ENCODE assay signal across 1 cellular context in genomic region chr6:34391711-34392496, GRCh38.
TF ChIP-seq lines count a peak whose summit lies in the region.

No MANE protein-coding gene starts in this region.

TF ChIP-seq in WTC11, 78 proteins besides CTCF, POLR2A, EP300 and RAD21 (continued from another document):
- TF ChIP-seq ARID4B (CRISPR knock-in tag; IDR thresholded peaks at IDR 0.05; ENCODE audit: borderline replicate concordance) (peak; percentile 81), GRHL2 (CRISPR knock-in tag; IDR thresholded peaks at IDR 0.05; ENCODE audit: insufficient replicate concordance, severe bottlenecking) (no peak), ZNF121 (CRISPR knock-in tag; IDR thresholded peaks at IDR 0.05) (no peak), PREB (CRISPR knock-in tag; IDR thresholded peaks at IDR 0.05; ENCODE audit: borderline replicate concordance) (peak; percentile 70; the same call in 1 of the 2 replicates), USF1 (CRISPR knock-in tag; IDR thresholded peaks at IDR 0.05) (peak; percentile 52; the same call in 1 of the 2 replicates), ETV6 (CRISPR knock-in tag; IDR thresholded peaks at IDR 0.05) (no peak), JUN (CRISPR knock-in tag; IDR thresholded peaks at IDR 0.05) (no peak), ESRRA (CRISPR knock-in tag; IDR thresholded peaks at IDR 0.05; ENCODE audit: borderline replicate concordance) (0 out of 2 replicates have a peak, but pooled peaks have one; percentile 36), MYBL2 (CRISPR knock-in tag; IDR thresholded peaks at IDR 0.05) (peak; percentile 71), ZNF423 (CRISPR knock-in tag; IDR thresholded peaks at IDR 0.05) (no peak), ZNF317 (CRISPR knock-in tag; IDR thresholded peaks at IDR 0.05; ENCODE audit: borderline replicate concordance, low read depth) (0 out of 2 replicates have a peak, but pooled peaks have one; percentile 31), NFYB (CRISPR knock-in tag; conservative IDR thresholded peaks at IDR 0.05; ENCODE audit: low read depth) (no peak; the same call in 1 of the 2 replicates)
- TF ChIP-seq, protein P1, sequence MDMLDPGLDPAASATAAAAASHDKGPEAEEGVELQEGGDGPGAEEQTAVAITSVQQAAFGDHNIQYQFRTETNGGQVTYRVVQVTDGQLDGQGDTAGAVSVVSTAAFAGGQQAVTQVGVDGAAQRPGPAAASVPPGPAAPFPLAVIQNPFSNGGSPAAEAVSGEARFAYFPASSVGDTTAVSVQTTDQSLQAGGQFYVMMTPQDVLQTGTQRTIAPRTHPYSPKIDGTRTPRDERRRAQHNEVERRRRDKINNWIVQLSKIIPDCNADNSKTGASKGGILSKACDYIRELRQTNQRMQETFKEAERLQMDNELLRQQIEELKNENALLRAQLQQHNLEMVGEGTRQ (CRISPR knock-in tag; IDR thresholded peaks at IDR 0.05), result 0 out of 2 replicates have a peak, but pooled peaks have one; percentile 5
- TF ChIP-seq, protein P2, sequence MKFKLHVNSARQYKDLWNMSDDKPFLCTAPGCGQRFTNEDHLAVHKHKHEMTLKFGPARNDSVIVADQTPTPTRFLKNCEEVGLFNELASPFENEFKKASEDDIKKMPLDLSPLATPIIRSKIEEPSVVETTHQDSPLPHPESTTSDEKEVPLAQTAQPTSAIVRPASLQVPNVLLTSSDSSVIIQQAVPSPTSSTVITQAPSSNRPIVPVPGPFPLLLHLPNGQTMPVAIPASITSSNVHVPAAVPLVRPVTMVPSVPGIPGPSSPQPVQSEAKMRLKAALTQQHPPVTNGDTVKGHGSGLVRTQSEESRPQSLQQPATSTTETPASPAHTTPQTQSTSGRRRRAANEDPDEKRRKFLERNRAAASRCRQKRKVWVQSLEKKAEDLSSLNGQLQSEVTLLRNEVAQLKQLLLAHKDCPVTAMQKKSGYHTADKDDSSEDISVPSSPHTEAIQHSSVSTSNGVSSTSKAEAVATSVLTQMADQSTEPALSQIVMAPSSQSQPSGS (CRISPR knock-in tag; IDR thresholded peaks at IDR 0.05; ENCODE audit: borderline replicate concordance, low read depth), result no peak
- TF ChIP-seq, protein P3, sequence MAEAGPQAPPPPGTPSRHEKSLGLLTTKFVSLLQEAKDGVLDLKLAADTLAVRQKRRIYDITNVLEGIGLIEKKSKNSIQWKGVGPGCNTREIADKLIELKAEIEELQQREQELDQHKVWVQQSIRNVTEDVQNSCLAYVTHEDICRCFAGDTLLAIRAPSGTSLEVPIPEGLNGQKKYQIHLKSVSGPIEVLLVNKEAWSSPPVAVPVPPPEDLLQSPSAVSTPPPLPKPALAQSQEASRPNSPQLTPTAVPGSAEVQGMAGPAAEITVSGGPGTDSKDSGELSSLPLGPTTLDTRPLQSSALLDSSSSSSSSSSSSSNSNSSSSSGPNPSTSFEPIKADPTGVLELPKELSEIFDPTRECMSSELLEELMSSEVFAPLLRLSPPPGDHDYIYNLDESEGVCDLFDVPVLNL (CRISPR knock-in tag; IDR thresholded peaks at IDR 0.05; ENCODE audit: borderline replicate concordance, low read depth), result 0 out of 2 replicates have a peak, but pooled peaks have one; percentile 5
- TF ChIP-seq, protein P4, sequence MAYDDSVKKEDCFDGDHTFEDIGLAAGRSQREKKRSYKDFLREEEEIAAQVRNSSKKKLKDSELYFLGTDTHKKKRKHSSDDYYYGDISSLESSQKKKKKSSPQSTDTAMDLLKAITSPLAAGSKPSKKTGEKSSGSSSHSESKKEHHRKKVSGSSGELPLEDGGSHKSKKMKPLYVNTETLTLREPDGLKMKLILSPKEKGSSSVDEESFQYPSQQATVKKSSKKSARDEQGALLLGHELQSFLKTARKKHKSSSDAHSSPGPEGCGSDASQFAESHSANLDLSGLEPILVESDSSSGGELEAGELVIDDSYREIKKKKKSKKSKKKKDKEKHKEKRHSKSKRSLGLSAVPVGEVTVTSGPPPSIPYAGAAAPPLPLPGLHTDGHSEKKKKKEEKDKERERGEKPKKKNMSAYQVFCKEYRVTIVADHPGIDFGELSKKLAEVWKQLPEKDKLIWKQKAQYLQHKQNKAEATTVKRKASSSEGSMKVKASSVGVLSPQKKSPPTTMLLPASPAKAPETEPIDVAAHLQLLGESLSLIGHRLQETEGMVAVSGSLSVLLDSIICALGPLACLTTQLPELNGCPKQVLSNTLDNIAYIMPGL (CRISPR knock-in tag; IDR thresholded peaks at IDR 0.05), result peak; percentile 27; the same call in 1 of the 2 replicates
- TF ChIP-seq, protein P5, sequence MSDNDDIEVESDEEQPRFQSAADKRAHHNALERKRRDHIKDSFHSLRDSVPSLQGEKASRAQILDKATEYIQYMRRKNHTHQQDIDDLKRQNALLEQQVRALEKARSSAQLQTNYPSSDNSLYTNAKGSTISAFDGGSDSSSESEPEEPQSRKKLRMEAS (CRISPR knock-in tag; IDR thresholded peaks at IDR 0.05), result peak; percentile 78
